Comparison of ENCODE assay signal across 1 cellular context in the genomic region with DNA sequence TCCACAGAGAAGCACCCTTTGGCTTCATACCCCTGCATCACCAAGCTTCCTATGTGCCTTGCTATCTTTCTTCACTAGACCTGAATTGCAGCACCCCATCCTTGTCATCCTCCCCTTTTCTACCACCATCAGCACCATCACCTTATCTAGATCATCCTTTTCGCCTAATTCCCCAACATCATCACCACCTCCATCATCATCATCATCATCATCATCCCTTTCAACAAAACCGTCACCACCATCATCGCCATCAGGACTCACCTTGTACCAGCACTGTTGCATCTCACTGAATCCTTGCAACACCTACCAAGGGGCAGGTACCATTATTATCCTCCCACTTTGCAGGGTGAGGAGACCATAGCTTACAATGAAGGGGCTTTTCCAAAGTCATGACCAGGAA.
TF ChIP-seq lines count a peak whose summit lies in the region.

No MANE protein-coding gene starts in this region.

TF ChIP-seq in HepG2, 621 proteins besides CTCF, POLR2A, EP300 and RAD21:
- TF ChIP-seq ZBTB26 (CRISPR knock-in tag; IDR thresholded peaks at IDR 0.05; ENCODE audit: borderline replicate concordance) (no peak), CREB1 (IDR thresholded peaks at IDR 0.05) (peak; percentile 88), CREB1 (CRISPR knock-in tag; IDR thresholded peaks at IDR 0.05) (no peak), ZBTB8A (CRISPR knock-in tag; IDR thresholded peaks at IDR 0.05; ENCODE audit: borderline replicate concordance, low read depth) (no peak), ZNF639 (CRISPR knock-in tag; conservative IDR thresholded peaks at IDR 0.05) (no peak), ZNF280D (CRISPR knock-in tag; IDR thresholded peaks at IDR 0.05) (no peak), GZF1 (CRISPR knock-in tag; IDR thresholded peaks at IDR 0.05) (no peak)
